ENCODE assay signal across 9 cellular contexts in the genomic region with DNA sequence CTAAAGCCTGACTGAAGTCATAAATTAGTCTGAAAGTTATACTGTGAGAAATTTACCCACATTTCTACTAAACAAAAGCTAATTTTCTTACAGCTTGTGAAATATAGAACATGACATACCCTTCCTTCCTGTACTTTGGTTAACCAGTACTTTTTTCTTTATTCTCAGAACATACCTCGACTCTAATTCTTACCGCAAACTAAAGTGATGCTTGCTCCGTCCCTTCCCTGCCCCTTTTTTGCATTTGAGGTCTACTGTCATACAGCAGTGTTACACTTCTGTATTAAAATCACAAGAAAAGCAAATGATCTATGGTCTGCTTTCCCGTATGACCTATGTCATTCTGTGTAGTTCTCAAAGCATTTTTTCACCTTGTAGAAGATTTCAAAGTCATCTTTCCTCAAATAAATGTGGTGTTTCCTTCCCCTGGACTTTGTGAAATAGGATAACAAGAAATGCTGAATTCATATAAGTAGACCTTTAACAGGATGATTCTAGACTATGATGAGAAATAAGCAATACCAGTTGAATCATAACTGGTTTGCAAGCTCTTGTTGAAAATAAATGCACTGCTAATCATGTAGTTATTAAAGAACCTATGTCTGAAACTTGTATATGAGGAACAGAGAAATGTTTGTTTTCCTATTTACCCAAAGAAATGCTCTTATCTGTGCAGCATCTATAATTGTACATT. TPM values are rescaled to one million over a fixed set of nuclear protein-coding genes. Genes with fewer than 3 reads are reported as not detected.
DNase-seq lines count a peak whose midpoint lies in the region; ATAC-seq and TF ChIP-seq lines count a peak whose summit lies in the region.
"Had no signal": no experiment of that assay in that cellular context is flagged by ENCODE, and none has a peak within 500 bp of the region (broad histone marks: within the 10 kb centered on the region; RNA-seq: fewer than 3 reads in every experiment).

No MANE protein-coding gene starts in this region.

- H4K8ac ChIP-seq in neuronal stem cell (ENCODE audit: low read depth, low read length), result no peak overlapping the region

- no peak overlapping the region for H2BK12ac ChIP-seq in neuronal stem cell (ENCODE audit: low read length)

- no peak overlapping the region for H3K14ac ChIP-seq in neuronal stem cell (ENCODE audit: low read length)

- no peak overlapping the region for H2BK120ac ChIP-seq in neuronal stem cell (ENCODE audit: low read depth, low read length)

- no peak overlapping the region for H3K4me2 ChIP-seq in neuronal stem cell (ENCODE audit: insufficient read depth, low read length, poor library complexity, severe bottlenecking)

- no CpG with 5 or more reads among the region's 4 CpGs for WGBS in neuronal stem cell (ENCODE audit: extremely low coverage in 2 of 2, insufficient read length in 2 of 2, insufficient replicate concordance in 1 of 2), 2 donors

- peaks cover 89% of the 10 kb centered on the region for H3K4me1 Mint-ChIP-seq in CD8-positive, alpha-beta T cell (ENCODE audit: low read depth)
- H3K4me1 Mint-ChIP-seq in central memory CD8-positive, alpha-beta T cell, result peaks cover 74% of the 10 kb centered on the region

- no peak overlapping the region for H2BK15ac ChIP-seq in neuronal stem cell (ENCODE audit: low read length)

- peaks cover 66% of the 10 kb centered on the region for H3K36me3 Mint-ChIP-seq in CD8-positive, alpha-beta T cell
- peaks cover 65% of the 10 kb centered on the region for H3K36me3 Mint-ChIP-seq in central memory CD8-positive, alpha-beta T cell (ENCODE audit: insufficient read depth)

- no peak overlapping the region for H3K9ac ChIP-seq in neuronal stem cell (ENCODE audit: low read depth, low read length, poor library complexity)

- peak overlapping the region; percentile 49 for H3K27ac ChIP-seq in CD8-positive, alpha-beta T cell (ENCODE audit: low read depth, low read length)
- H3K27ac ChIP-seq in neuronal stem cell (replicated peaks; ENCODE audit: low read length), result no peak overlapping the region
- H3K27ac ChIP-seq: SK-N-MC had no signal

- peaks cover 36% of the 10 kb centered on the region for H3K36me3 ChIP-seq in CD8-positive, alpha-beta T cell (ENCODE audit: insufficient read depth, low read length)
- no peaks in the 10 kb centered on the region for H3K36me3 ChIP-seq in neuronal stem cell (replicated peaks in 1 of 2; ENCODE audit: control insufficient read depth in 2 of 2, insufficient read depth in 2 of 2, low read length in 2 of 2)

- TF ChIP-seq CTCF in CD8-positive, alpha-beta T cell (IDR thresholded peaks at IDR 0.05), result no peak
- no peak for TF ChIP-seq CTCF in GM20000 (IDR thresholded peaks at IDR 0.05; ENCODE audit: extremely low read depth, missing control alignments)

- peaks cover 17% of the 10 kb centered on the region for H3K9me3 Mint-ChIP-seq in CD8-positive, alpha-beta T cell
- no peaks in the 10 kb centered on the region for H3K9me3 Mint-ChIP-seq in central memory CD8-positive, alpha-beta T cell

- H3K4me1 ChIP-seq in CD8-positive, alpha-beta T cell (ENCODE audit: insufficient read depth, low read length), result peaks cover 95% of the 10 kb centered on the region
- no peaks in the 10 kb centered on the region for H3K4me1 ChIP-seq in neuronal stem cell (ENCODE audit: control insufficient read depth in 2 of 2, insufficient read depth in 1 of 2, low read depth in 1 of 2, low read length in 2 of 2)

- peak overlapping the region; percentile 91 for H3K27ac Mint-ChIP-seq in CD8-positive, alpha-beta T cell
- H3K27ac Mint-ChIP-seq in central memory CD8-positive, alpha-beta T cell (ENCODE audit: low read depth), result peak overlapping the region; percentile 88

- no peak overlapping the region for H3K18ac ChIP-seq in neuronal stem cell (ENCODE audit: low read length)

- H2AK5ac ChIP-seq in neuronal stem cell (ENCODE audit: low read depth, low read length), result no peak overlapping the region

- H2BK5ac ChIP-seq in neuronal stem cell (ENCODE audit: low read length), result no peak overlapping the region

- intact Hi-C loops in CD8-positive, alpha-beta T cell (cut with DNase I, micrococcal nuclease), result loop anchor here in 1 of 2 experiments (1.0 to 10.0 kb wide), 6 partner anchors 9 to 1079 kb away; a partner anchor contains a TSS

- no peak overlapping the region for H2AFZ ChIP-seq in neuronal stem cell (ENCODE audit: low read length)

- peak; percentile 76 for ATAC-seq in CD8-positive, alpha-beta T cell
- ATAC-seq in HG03469 (IDR thresholded peaks at IDR 0.05; ENCODE audit: unreplicated experiment), result peak; percentile 84
- peak; percentile 86 for ATAC-seq in central memory CD8-positive, alpha-beta T cell (replicated peaks; ENCODE audit: extremely low read depth, poor library complexity, severe bottlenecking)

- no peaks in the 10 kb centered on the region for H3K79me1 ChIP-seq in neuronal stem cell (ENCODE audit: low read depth, low read length)

- H3K4me3 Mint-ChIP-seq in CD8-positive, alpha-beta T cell, result peak overlapping the region; percentile 44
- peak overlapping the region; percentile 55 for H3K4me3 Mint-ChIP-seq in central memory CD8-positive, alpha-beta T cell

- H4K91ac ChIP-seq in neuronal stem cell (ENCODE audit: low read depth, low read length, poor library complexity), result no peak overlapping the region

- H3K9me3 ChIP-seq in CD8-positive, alpha-beta T cell (ENCODE audit: low read length), result no peaks in the 10 kb centered on the region
- no peaks in the 10 kb centered on the region for H3K9me3 ChIP-seq in neuronal stem cell (replicated peaks in 1 of 2; ENCODE audit: control insufficient read depth in 2 of 2, insufficient read depth in 1 of 2, low read depth in 1 of 2, low read length in 2 of 2)

- no peak overlapping the region for H3K23ac ChIP-seq in neuronal stem cell (ENCODE audit: low read depth, low read length, poor library complexity)

- H3K27me3 Mint-ChIP-seq in CD8-positive, alpha-beta T cell (ENCODE audit: low read depth), result no peaks in the 10 kb centered on the region
- H3K27me3 Mint-ChIP-seq in central memory CD8-positive, alpha-beta T cell, result no peaks in the 10 kb centered on the region

- POLR2A ChIA-PET in CD8-positive, alpha-beta T cell (lab: Charles Lee), result interaction anchor here (0.7 to 6.1 kb wide), 9 partner anchors 9 to 211 kb away, joined by 3 to 97 read pairs (median 3); a partner anchor contains a TSS

- H3K4me3 ChIP-seq in CD8-positive, alpha-beta T cell (ENCODE audit: low read depth, low read length), result peak overlapping the region; percentile 2
- no peak overlapping the region for H3K4me3 ChIP-seq in neuronal stem cell (ENCODE audit: low read length in 2 of 2)
- H3K4me3 ChIP-seq: SK-N-MC had no signal

- peak in 5 of 7 experiments; percentile 41 to 79 (median 56) for DNase-seq in CD8-positive, alpha-beta T cell
- DNase-seq in GM20000 (ENCODE audit: low spot score) (peak; percentile 43), NCI-H2171 treated with DMSO at 0.1 percent for 48 hours (lab: John Stamatoyannopoulos, UW) (no peak), HuH-7.5 (ENCODE audit: low spot score) (no peak), HT-29 (ENCODE audit: low spot score) (no peak), neuronal stem cell (ENCODE audit: low spot score) (no peak)
- DNase-seq in central memory CD8-positive, alpha-beta T cell (ENCODE audit: low spot score in 2 of 2), result peak in 1 of 2 donors; percentile 63

- no peaks in the 10 kb centered on the region for H3K27me3 ChIP-seq in CD8-positive, alpha-beta T cell (ENCODE audit: insufficient read depth, low read length)
- no peaks in the 10 kb centered on the region for H3K27me3 ChIP-seq in neuronal stem cell (ENCODE audit: control insufficient read depth in 3 of 3, insufficient read depth in 3 of 3, low read depth in 1 of 3, low read length in 3 of 3)

- no peak overlapping the region for H3K4ac ChIP-seq in neuronal stem cell (ENCODE audit: low read length)

- CTCF ChIA-PET in CD8-positive, alpha-beta T cell (lab: Charles Lee), result interaction anchor here (1.1 to 5.2 kb wide), 7 partner anchors 11 to 86 kb away, joined by 3 to 37 read pairs (median 4); a partner anchor contains a TSS

RNA-seq across cellular contexts. Expression of a gene that starts 30.4 kb away (rescaled TPM):
- 100 to 1,000 TPM; 425 to 430 TPM for total RNA-seq in CD8-positive, alpha-beta T cell
- total RNA-seq in HT-29 (2014; rRNA removed; shearing (Covaris generic)), result 0.08 TPM in 1 of 2 replicates, not detected in the other
- 0.03 TPM for polyA plus RNA-seq in neuronal stem cell (2013, experiment 1 of 2)
- not detected for polyA plus RNA-seq in neuronal stem cell (2013, experiment 2 of 2)

Comparison
In these comparisons a context has a peak if more than half of its experiments do, and no peak if none do; other contexts are left out.
1. DNase-seq: peak in CD8-positive, alpha-beta T cell (5 of 7) and GM20000 (single experiment); none in NCI-H2171 treated with DMSO at 0.1 percent for 48 hours (single experiment), HuH-7.5 (single experiment), HT-29 (single experiment) and neuronal stem cell (single experiment).
2. RNA of a gene that starts 30.4 kb away (total RNA-seq): 425 to 430 TPM in CD8-positive, alpha-beta T cell; 0.08 TPM in HT-29; every median in the first group is over 100 times any median in the second.
3. Peak in every context shown above with its lines, with median percentiles within 50 percentile points of each other: ATAC-seq.